Comparison of ENCODE assay signal across 1 cellular context in the genomic region with DNA sequence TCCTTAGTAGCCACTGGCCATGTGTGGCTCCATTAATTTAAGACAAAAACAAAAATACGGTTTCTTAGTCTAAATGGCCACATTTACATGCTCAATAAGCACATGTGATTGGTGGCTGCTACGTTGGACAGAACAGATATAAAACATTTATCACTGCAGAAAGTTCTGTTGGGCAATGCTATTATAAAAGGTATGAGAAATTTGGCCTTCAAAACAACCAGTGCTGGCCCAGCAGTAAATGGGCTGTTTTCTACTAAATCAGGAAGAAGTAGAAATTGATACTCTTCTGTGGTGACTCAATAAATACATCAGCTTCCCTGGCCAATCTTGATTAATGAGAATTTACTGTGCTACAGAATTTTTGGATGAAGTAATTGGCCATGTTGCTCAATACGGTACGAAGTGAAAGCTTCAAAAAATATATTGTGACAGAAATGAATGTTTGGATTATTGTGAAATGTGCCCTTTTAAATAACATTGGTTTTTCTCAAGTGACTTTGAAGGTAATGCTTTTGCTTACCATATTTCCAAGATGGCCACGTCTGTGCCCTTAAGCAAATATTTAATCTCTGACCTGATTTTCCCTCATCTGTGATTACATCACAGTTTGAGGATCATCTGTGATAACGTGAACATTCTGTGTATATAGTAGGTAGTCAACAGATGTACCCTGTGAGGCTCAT.
TF ChIP-seq lines count a peak whose summit lies in the region.

No MANE protein-coding gene starts in this region.

TF ChIP-seq in SK-N-SH, 30 proteins besides CTCF, POLR2A, EP300 and RAD21:
- TF ChIP-seq, protein P1, sequence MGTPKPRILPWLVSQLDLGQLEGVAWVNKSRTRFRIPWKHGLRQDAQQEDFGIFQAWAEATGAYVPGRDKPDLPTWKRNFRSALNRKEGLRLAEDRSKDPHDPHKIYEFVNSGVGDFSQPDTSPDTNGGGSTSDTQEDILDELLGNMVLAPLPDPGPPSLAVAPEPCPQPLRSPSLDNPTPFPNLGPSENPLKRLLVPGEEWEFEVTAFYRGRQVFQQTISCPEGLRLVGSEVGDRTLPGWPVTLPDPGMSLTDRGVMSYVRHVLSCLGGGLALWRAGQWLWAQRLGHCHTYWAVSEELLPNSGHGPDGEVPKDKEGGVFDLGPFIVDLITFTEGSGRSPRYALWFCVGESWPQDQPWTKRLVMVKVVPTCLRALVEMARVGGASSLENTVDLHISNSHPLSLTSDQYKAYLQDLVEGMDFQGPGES (IDR thresholded peaks at IDR 0.05; ENCODE audit: low read depth, low read length): no peak
- TF ChIP-seq RXRA (IDR thresholded peaks at IDR 0.05; ENCODE audit: borderline replicate concordance, low read depth) (no peak), FOSL2 (IDR thresholded peaks at IDR 0.05; ENCODE audit: borderline replicate concordance, low read depth) (no peak), NRF1 (IDR thresholded peaks at IDR 0.05; ENCODE audit: low read depth, low read length) (no peak)
